In genomic region chr10:120606051-120606764, GRCh38 we compare ENCODE assay signal across 11 cellular contexts.
A peak's percentile ranks its signal among the peaks of the same experiment; 100 is the strongest.
DNase-seq lines count a peak whose midpoint lies in the region; ATAC-seq and TF ChIP-seq lines count a peak whose summit lies in the region.
"Had no signal": no experiment of that assay in that cellular context is flagged by ENCODE, and none has a peak within 500 bp of the region (broad histone marks: within the 10 kb centered on the region; RNA-seq: fewer than 3 reads in every experiment).

No MANE protein-coding gene starts in this region.

- intact Hi-C loops in left colon (cut with DNase I, micrococcal nuclease): no loop called here

- DNase-seq in GM12865 (ENCODE audit: low read depth) (peak; percentile 69), left colon (no peak), hippocampal formation (lab: John Stamatoyannopoulos, UW) (no peak), NCI-H2029 (lab: John Stamatoyannopoulos, UW) (no peak)
- DNase-seq in central memory CD4-positive, alpha-beta T cell: no peak
- DNase-seq: lower lobe of right lung, NCI-H1092 treated with DMSO at 0.1 percent for 48 hours had no signal

- TF ChIP-seq CTCF in GM12865 (IDR thresholded peaks at IDR 0.05; ENCODE audit: insufficient read depth, low read depth, low read length, missing control alignments): no peak

- H3K4me3 ChIP-seq in GM12865 (ENCODE audit: low read depth, low read length): no peak overlapping the region
- H3K4me3 ChIP-seq: lower lobe of right lung, prostate gland had no signal

- ATAC-seq in GM19372 (IDR thresholded peaks at IDR 0.05; ENCODE audit: low read depth, unreplicated experiment) (peak; percentile 48), HG02763 (IDR thresholded peaks at IDR 0.05; ENCODE audit: unreplicated experiment) (peak; percentile 58), HG03460 (IDR thresholded peaks at IDR 0.05; ENCODE audit: unreplicated experiment) (peak; percentile 70), left colon (no peak)
- ATAC-seq: lower lobe of right lung had no signal
